ENCODE assay signal across 16 cellular contexts in genomic region chr5:1091632-1092031, GRCh38.
"Had no signal": no experiment of that assay in that cellular context is flagged by ENCODE, and none has a peak within 500 bp of the region (broad histone marks: within the 10 kb centered on the region; RNA-seq: fewer than 3 reads in every experiment).

No MANE protein-coding gene starts in this region.

- H3K27me3 ChIP-seq: esophagus squamous epithelium, gastroesophageal sphincter, tibial artery, upper lobe of left lung, vagina had no signal

- H3K27ac ChIP-seq: lower lobe of right lung, psoas muscle, tibial artery, vagina had no signal

- ATAC-seq: gastroesophageal sphincter; lower lobe of right lung; natural killer cell treated with Interleukin-12 subunit alpha and Interleukin-12 subunit beta and Interleukin-15 and Interleukin-18, amount 100 ng/mL, for 72 hours; psoas muscle; stimulated activated naive CD8-positive, alpha-beta T cell treated with anti-CD3 and anti-CD28 coated beads, Interleukin-15, Interleukin-2, amounts not matched to agents 100 U/mL and 50 U/mL, for 24 hours had no signal

- H3K9me3 ChIP-seq: esophagus squamous epithelium, gastroesophageal sphincter, lower lobe of right lung, psoas muscle, tibial artery, upper lobe of left lung, vagina had no signal

- H3K4me1 ChIP-seq: lower lobe of right lung, psoas muscle, tibial artery had no signal

- DNase-seq: cerebellar nuclear complex; esophagus squamous epithelium; foreskin fibroblast; hippocampal formation; kidney glomerular epithelial cell; lower lobe of right lung; midbrain; psoas muscle; stimulated activated CD4-positive, alpha-beta T cell treated with anti-CD3 and anti-CD28 coated beads, Interleukin-2, amount 100 ng/mL, for 48 hours; stimulated activated naive CD8-positive, alpha-beta T cell treated with anti-CD3 and anti-CD28 coated beads, Interleukin-15, Interleukin-2, amounts not matched to agents 100 U/mL and 50 U/mL, for 24 hours; tibial artery had no signal

- H3K4me3 ChIP-seq: esophagus squamous epithelium, gastroesophageal sphincter, lower lobe of right lung, psoas muscle, smooth muscle cell, tibial artery, upper lobe of left lung, vagina had no signal

- H3K4me2 ChIP-seq: smooth muscle cell had no signal
